In the genomic region with DNA sequence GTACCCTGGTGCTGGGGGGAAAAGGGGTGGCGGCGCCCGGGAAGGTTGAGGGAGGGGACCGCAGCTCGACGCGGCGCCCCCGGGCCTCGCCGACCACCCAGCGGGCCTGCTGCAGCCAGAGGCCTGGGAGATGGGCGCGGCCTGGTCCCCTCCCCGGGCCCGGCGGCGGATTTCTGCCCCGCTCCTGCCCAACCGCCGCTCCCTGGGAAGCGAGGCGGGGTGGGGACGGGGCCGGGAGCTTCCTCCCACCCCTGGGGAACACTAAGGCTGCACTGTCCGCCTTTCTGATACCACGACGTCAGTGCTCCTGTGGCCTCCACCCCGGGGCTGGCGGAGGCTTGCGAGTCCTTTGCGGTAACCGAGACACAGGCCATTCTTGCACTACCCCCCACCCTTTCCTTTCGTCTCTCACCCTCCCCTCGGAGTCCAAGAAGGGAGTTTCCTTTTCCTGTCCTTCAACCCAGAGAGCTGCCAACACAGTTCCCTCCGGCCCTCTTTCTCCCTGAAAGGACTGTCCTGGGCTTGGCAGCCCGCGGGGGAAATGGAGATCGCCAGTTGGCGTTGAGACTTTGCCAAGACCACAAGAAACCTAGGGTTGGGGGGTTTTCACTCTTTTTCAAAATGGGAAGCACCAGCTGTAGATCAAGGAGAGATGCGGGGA, we compare ENCODE assay signal across 8 cellular contexts. TPM values are rescaled to one million over a fixed set of nuclear protein-coding genes. Genes with fewer than 3 reads are reported as not detected.
DNase-seq lines count a peak whose midpoint lies in the region; ATAC-seq and TF ChIP-seq lines count a peak whose summit lies in the region.

No MANE protein-coding gene starts in this region.

- ATAC-seq in GM19438 (IDR thresholded peaks at IDR 0.05; ENCODE audit: low read depth, unreplicated experiment): peak; percentile 41
- peak; percentile 35 for ATAC-seq in HG03460 (IDR thresholded peaks at IDR 0.05; ENCODE audit: unreplicated experiment)
- peak; percentile 75 for ATAC-seq in upper lobe of right lung

- peaks cover 39% of the 10 kb centered on the region for H3K79me2 ChIP-seq in OCI-LY3 (ENCODE audit: low read length)

- H3K27me3 ChIP-seq in OCI-LY3 (ENCODE audit: low read depth, low read length) (no peaks in the 10 kb centered on the region), neuron (ENCODE audit: insufficient read depth, low read length) (no peaks in the 10 kb centered on the region), upper lobe of right lung (no peaks in the 10 kb centered on the region)

- H3K4me1 ChIP-seq in OCI-LY3 (ENCODE audit: low read length) (peaks cover 18% of the 10 kb centered on the region), neuron (ENCODE audit: insufficient read depth, low read length) (peaks cover 21% of the 10 kb centered on the region), upper lobe of right lung (peaks cover 51% of the 10 kb centered on the region)

- H4K20me1 ChIP-seq in OCI-LY3 (ENCODE audit: insufficient read depth, low read length): peaks cover 10% of the 10 kb centered on the region

- H3K36me3 Mint-ChIP-seq in activated naive CD4-positive, alpha-beta T cell treated with anti-CD3 and anti-CD28 coated beads, Interleukin-2, amount 10 ng/mL, durations not matched to agents 7 days and 5 days: peaks cover 11% of the 10 kb centered on the region

- H3K4me1 Mint-ChIP-seq in activated naive CD4-positive, alpha-beta T cell treated with anti-CD3 and anti-CD28 coated beads, Interleukin-2, amount 10 ng/mL, durations not matched to agents 7 days and 5 days: peaks cover 48% of the 10 kb centered on the region

- peak overlapping the region; percentile 99 for H3K27ac Mint-ChIP-seq in activated naive CD4-positive, alpha-beta T cell treated with anti-CD3 and anti-CD28 coated beads, Interleukin-2, amount 10 ng/mL, durations not matched to agents 7 days and 5 days

- H3K9ac ChIP-seq in OCI-LY3 (ENCODE audit: low read length): peak overlapping the region; percentile 84

- peak; percentile 74 for DNase-seq in D341Med (ENCODE audit: low spot score)
- peak; percentile 58 for DNase-seq in activated naive CD4-positive, alpha-beta T cell treated with anti-CD3 and anti-CD28 coated beads, Interleukin-2, amount 10 ng/mL, durations not matched to agents 7 days and 5 days
- DNase-seq in germinal center (ENCODE audit: low spot score): peak; percentile 45
- DNase-seq in upper lobe of right lung: no peak

- H3K4me3 ChIP-seq in OCI-LY3 (ENCODE audit: low read length) (peak overlapping the region; percentile 93), neuron (ENCODE audit: low read length) (peak overlapping the region; percentile 95), upper lobe of right lung (peak overlapping the region; percentile 81)

- H3K27ac ChIP-seq in OCI-LY3 (ENCODE audit: low read length) (peak overlapping the region; percentile 73), upper lobe of right lung (peak overlapping the region; percentile 99)

- H3K9me3 Mint-ChIP-seq in activated naive CD4-positive, alpha-beta T cell treated with anti-CD3 and anti-CD28 coated beads, Interleukin-2, amount 10 ng/mL, durations not matched to agents 7 days and 5 days: no peaks in the 10 kb centered on the region

- H2AFZ ChIP-seq in OCI-LY3 (ENCODE audit: low read depth, low read length): no peak overlapping the region
- H2AFZ ChIP-seq in neuron (ENCODE audit: low read depth, low read length): peak overlapping the region; percentile 76

- H3K4me2 ChIP-seq in OCI-LY3 (ENCODE audit: low read length): peak overlapping the region; percentile 90

- peak overlapping the region; percentile 96 for H3K4me3 Mint-ChIP-seq in activated naive CD4-positive, alpha-beta T cell treated with anti-CD3 and anti-CD28 coated beads, Interleukin-2, amount 10 ng/mL, durations not matched to agents 7 days and 5 days

- H3K9me3 ChIP-seq in OCI-LY3 (ENCODE audit: insufficient read depth, low read length) (no peaks in the 10 kb centered on the region), neuron (ENCODE audit: low read length) (no peaks in the 10 kb centered on the region), upper lobe of right lung (no peaks in the 10 kb centered on the region)

- H3K27me3 Mint-ChIP-seq in activated naive CD4-positive, alpha-beta T cell treated with anti-CD3 and anti-CD28 coated beads, Interleukin-2, amount 10 ng/mL, durations not matched to agents 7 days and 5 days: no peaks in the 10 kb centered on the region

- intact Hi-C loops in upper lobe of right lung (cut with DNase I): no loop called here

- TF ChIP-seq CTCF in OCI-LY3 (IDR thresholded peaks at IDR 0.05; ENCODE audit: low read depth, low read length): no peak
- TF ChIP-seq CTCF in upper lobe of right lung (IDR thresholded peaks at IDR 0.05): no peak

- CTCF ChIA-PET in activated naive CD4-positive, alpha-beta T cell treated with anti-CD3 and anti-CD28 coated beads, Interleukin-2, amount 10 ng/mL, durations not matched to agents 7 days and 5 days (lab: Charles Lee): interaction anchor here (0.5 to 2.6 kb wide), 16 partner anchors 9 to 1722 kb away, joined by 3 to 10 read pairs (median 4); a partner anchor contains a TSS

- peaks cover 3% of the 10 kb centered on the region for H3K36me3 ChIP-seq in OCI-LY3 (replicated peaks; ENCODE audit: low read depth, low read length)
- H3K36me3 ChIP-seq in neuron (ENCODE audit: insufficient read depth, low read length): peaks cover 3% of the 10 kb centered on the region
- no peaks in the 10 kb centered on the region for H3K36me3 ChIP-seq in upper lobe of right lung

RNA-seq across cellular contexts. Expression of a gene that starts 0.7 kb away (rescaled TPM):
- 105 TPM for total RNA-seq in upper lobe of right lung
